Comparison of ENCODE assay signal across 13 cellular contexts in the genomic region with DNA sequence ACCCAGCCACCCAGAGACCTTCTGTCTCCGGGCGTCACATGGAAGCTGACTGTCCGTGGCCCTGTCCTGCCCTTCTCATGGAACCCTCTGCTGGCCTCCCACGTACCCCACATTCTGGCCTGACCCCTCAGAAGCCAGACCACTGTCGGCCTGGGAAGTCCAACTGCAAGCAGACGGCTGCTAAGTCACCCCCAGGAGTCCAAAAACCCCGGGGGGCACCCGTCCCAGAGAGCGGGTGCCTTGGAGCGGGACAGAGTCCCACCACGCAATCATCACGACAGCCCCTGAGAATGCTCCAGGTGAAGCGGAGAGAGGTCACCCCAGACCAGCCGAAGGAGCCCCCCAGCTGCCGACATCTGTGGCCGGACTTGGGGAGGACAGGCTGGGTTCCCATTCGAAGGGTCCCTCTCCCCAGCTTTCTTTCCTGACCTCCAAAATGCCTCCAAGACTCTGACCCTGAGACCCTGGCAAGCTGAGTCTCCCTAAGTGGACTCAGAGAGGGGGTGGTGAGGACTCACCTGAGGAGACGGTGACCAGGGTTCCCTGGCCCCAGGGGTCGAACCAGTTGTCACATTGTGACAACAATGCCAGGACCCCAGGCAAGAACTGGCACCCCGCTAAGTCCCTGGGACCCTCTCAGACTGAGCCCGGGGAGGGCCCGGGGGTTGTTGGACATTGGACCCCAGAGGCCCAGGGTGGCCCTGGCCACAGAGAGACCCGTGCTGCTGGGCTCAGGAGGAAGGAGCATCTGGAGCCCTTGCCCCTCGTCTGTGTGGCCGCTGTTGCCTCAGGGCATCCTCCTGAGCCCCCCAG.
A peak's percentile ranks its signal among the peaks of the same experiment; 100 is the strongest.
DNase-seq lines count a peak whose midpoint lies in the region; ATAC-seq and TF ChIP-seq lines count a peak whose summit lies in the region.
"Had no signal": no experiment of that assay in that cellular context is flagged by ENCODE, and none has a peak within 500 bp of the region (broad histone marks: within the 10 kb centered on the region; RNA-seq: fewer than 3 reads in every experiment).

No MANE protein-coding gene starts in this region.

- intact Hi-C loops in left cardiac atrium (cut with DNase I) (no loop called here), Caco-2 (cut with micrococcal nuclease; ENCODE audit: unreplicated experiment) (no loop called here)

- H3K4me1 Mint-ChIP-seq in stimulated activated naive CD8-positive, alpha-beta T cell treated with anti-CD3 and anti-CD28 coated beads, Interleukin-15, amount 100 ng/mL, for 72 hours: peaks cover 63% of the 10 kb centered on the region
- no peaks in the 10 kb centered on the region for H3K4me1 Mint-ChIP-seq in Caco-2 (ENCODE audit: low read depth, unreplicated experiment)

- no TSS peak for BruUV-seq in Caco-2 (replicated peaks; lab: Mats Ljungman, UMichigan)

- H3K4me1 ChIP-seq in RWPE2 (ENCODE audit: insufficient read depth, poor library complexity, severe bottlenecking): no peaks in the 10 kb centered on the region
- no peaks in the 10 kb centered on the region for H3K4me1 ChIP-seq in Caco-2

- H3K4me3 ChIP-seq in RWPE2 (ENCODE audit: severe bottlenecking) (no peak overlapping the region), Caco-2 (ENCODE audit: low read depth, low read length) (no peak overlapping the region)

- H3K36me3 Mint-ChIP-seq in Caco-2 (ENCODE audit: insufficient read depth, unreplicated experiment): no peaks in the 10 kb centered on the region

- H3K9me3 ChIP-seq in RWPE2 (ENCODE audit: severe bottlenecking) (peaks cover 3% of the 10 kb centered on the region), Caco-2 (no peaks in the 10 kb centered on the region)

- POLR2A ChIA-PET in Caco-2 (lab: Charles Lee): no interaction called here

- H3K27me3 Mint-ChIP-seq in stimulated activated naive CD8-positive, alpha-beta T cell treated with anti-CD3 and anti-CD28 coated beads, Interleukin-15, amount 100 ng/mL, for 72 hours: no peaks in the 10 kb centered on the region
- H3K27me3 Mint-ChIP-seq in Caco-2 (ENCODE audit: insufficient read depth, unreplicated experiment): peaks cover 7% of the 10 kb centered on the region

- ATAC-seq in RWPE2 (ENCODE audit: low read depth) (no peak), left cardiac atrium (no peak)
- no peak for ATAC-seq in stimulated activated naive CD8-positive, alpha-beta T cell treated with anti-CD3 and anti-CD28 coated beads, Interleukin-15, amount 100 ng/mL, for 72 hours

- H3K27ac ChIP-seq in RWPE2 (ENCODE audit: poor library complexity, severe bottlenecking): no peak overlapping the region
- H3K27ac ChIP-seq: 22Rv1 had no signal

- H3K27me3 ChIP-seq in RWPE2 (ENCODE audit: insufficient read depth, poor library complexity, severe bottlenecking) (no peaks in the 10 kb centered on the region), Caco-2 (replicated peaks; ENCODE audit: control insufficient read depth, insufficient read depth, low read length) (no peaks in the 10 kb centered on the region)

- H3K36me3 ChIP-seq in RWPE2 (ENCODE audit: low read depth) (no peaks in the 10 kb centered on the region), Caco-2 (ENCODE audit: control insufficient read depth, insufficient read depth, low read length) (no peaks in the 10 kb centered on the region)

- DNase-seq in activated CD4-positive, CD25-positive, alpha-beta regulatory T cell treated with anti-CD3 and anti-CD28 coated beads, Interleukin-2, amount 50 U/mL, for 72 hours: peak; percentile 29
- no peak for DNase-seq in activated CD4-positive, CD25-positive, alpha-beta regulatory T cell (lab: John Stamatoyannopoulos, UW)
- DNase-seq in RWPE2 (ENCODE audit: low spot score): peak; percentile 55
- peak; percentile 10 for DNase-seq in left cardiac atrium
- peak in 1 of 2 donors; percentile 8 for DNase-seq in stimulated activated naive CD8-positive, alpha-beta T cell treated with anti-CD3 and anti-CD28 coated beads, Interleukin-15, amount 100 ng/mL, for 72 hours
- DNase-seq in stimulated activated CD4-positive, alpha-beta T cell treated with anti-CD3 and anti-CD28 coated beads, Interleukin-4, amount 100 ng/mL, for 24 hours: no peak
- no peak for DNase-seq in anterior cingulate cortex (lab: John Stamatoyannopoulos, UW)
- no peak for DNase-seq in Caco-2
- DNase-seq: DND-41; effector CD8-positive, alpha-beta T cell; NCI-H1048; small intestine had no signal

- peaks cover 0 to 7% of the 10 kb centered on the region in 2 donors for H3K9me3 Mint-ChIP-seq in stimulated activated naive CD8-positive, alpha-beta T cell treated with anti-CD3 and anti-CD28 coated beads, Interleukin-15, amount 100 ng/mL, for 72 hours
- H3K9me3 Mint-ChIP-seq in Caco-2 (ENCODE audit: unreplicated experiment): no peaks in the 10 kb centered on the region

- CTCF ChIA-PET in Caco-2 (lab: Charles Lee): no interaction called here

- no peak for TF ChIP-seq CTCF in RWPE2 (IDR thresholded peaks at IDR 0.05; ENCODE audit: poor library complexity, severe bottlenecking)
- TF ChIP-seq CTCF in Caco-2 (IDR thresholded peaks at IDR 0.05; ENCODE audit: insufficient read depth in 1 of 2, low read depth in 1 of 2, low read length in 1 of 2, severe bottlenecking in 1 of 2, unreplicated experiment in 1 of 2): no peak

- H3K27ac Mint-ChIP-seq in stimulated activated naive CD8-positive, alpha-beta T cell treated with anti-CD3 and anti-CD28 coated beads, Interleukin-15, amount 100 ng/mL, for 72 hours: peak overlapping the region; percentile 25 to 98
- no peak overlapping the region for H3K27ac Mint-ChIP-seq in Caco-2 (ENCODE audit: unreplicated experiment)

- H3K4me3 Mint-ChIP-seq in stimulated activated naive CD8-positive, alpha-beta T cell treated with anti-CD3 and anti-CD28 coated beads, Interleukin-15, amount 100 ng/mL, for 72 hours: peak overlapping the region in 1 of 2 donors; percentile 74
- H3K4me3 Mint-ChIP-seq in Caco-2 (ENCODE audit: unreplicated experiment): no peak overlapping the region

Comparison
In these comparisons a context has a peak if more than half of its experiments do, and no peak if none do; other contexts are left out.
1. DNase-seq: peak in activated CD4-positive, CD25-positive, alpha-beta regulatory T cell treated with anti-CD3 and anti-CD28 coated beads, Interleukin-2, amount 50 U/mL, for 72 hours (single experiment), RWPE2 (single experiment) and left cardiac atrium (single experiment); none in activated CD4-positive, CD25-positive, alpha-beta regulatory T cell (0 of 4), stimulated activated CD4-positive, alpha-beta T cell treated with anti-CD3 and anti-CD28 coated beads, Interleukin-4, amount 100 ng/mL, for 24 hours (single experiment), anterior cingulate cortex (0 of 58) and Caco-2 (0 of 2).